In the genomic region with DNA sequence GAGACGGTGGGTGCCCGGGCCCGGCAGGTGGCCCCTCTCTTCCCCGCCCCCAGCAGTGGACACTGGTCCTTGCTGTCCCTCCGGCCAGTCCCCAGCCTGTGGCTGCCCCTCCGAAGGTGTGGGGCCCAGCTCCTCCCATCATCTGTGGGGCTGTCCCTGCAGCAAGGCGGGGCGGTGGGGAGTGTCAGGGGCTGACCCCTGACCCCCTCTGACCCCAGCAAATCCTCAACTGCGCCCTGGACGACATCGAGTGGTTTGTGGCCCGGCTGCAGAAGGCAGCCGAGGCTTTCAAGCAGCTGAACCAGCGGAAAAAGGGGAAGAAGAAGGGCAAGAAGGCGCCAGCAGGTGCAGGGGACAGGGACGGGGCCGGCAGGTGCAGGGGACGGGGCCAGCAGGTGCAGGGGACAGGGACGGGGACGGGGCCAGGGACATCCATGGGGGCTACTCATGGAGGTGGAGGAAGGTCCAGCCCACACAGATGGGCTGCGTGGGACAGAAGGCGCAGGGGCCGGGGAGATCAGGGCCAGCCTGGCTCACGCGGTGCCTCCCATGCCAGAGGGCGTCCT, we compare ENCODE assay signal across 8 cellular contexts. TPM values are rescaled to one million over a fixed set of nuclear protein-coding genes. Genes with fewer than 3 reads are reported as not detected.
DNase-seq lines count a peak whose midpoint lies in the region; ATAC-seq, FAIRE-seq and TF ChIP-seq lines count a peak whose summit lies in the region.
"Had no signal": no experiment of that assay in that cellular context is flagged by ENCODE, and none has a peak within 500 bp of the region (broad histone marks: within the 10 kb centered on the region; RNA-seq: fewer than 3 reads in every experiment).

No MANE protein-coding gene starts in this region.

- no peaks in the 10 kb centered on the region for H3K9me2 ChIP-seq in MM.1S (replicated peaks; ENCODE audit: insufficient read depth, low read length)

- FAIRE-seq in endothelial cell of umbilical vein (lab: Jason Lieb, UNC), result no peak
- FAIRE-seq: H54 had no signal

- dilution Hi-C loops in endothelial cell of umbilical vein (cut with MboI; ENCODE audit: extremely low pct_ligation_motif_present, low sequenced_read_pairs), result no loop called here

- peaks cover 18% of the 10 kb centered on the region for H3K4me1 Mint-ChIP-seq in CD8-positive, alpha-beta T cell (ENCODE audit: low read depth)

- H3K9ac ChIP-seq in MM.1S (ENCODE audit: low read length) (peak overlapping the region; percentile 23; the same call in 1 of the 2 replicates), endothelial cell of umbilical vein (replicated peaks; ENCODE audit: extremely low read depth, insufficient read depth, low read length) (no peak overlapping the region)

- intact Hi-C loops in CD8-positive, alpha-beta T cell (cut with DNase I, micrococcal nuclease), result loop anchor here in 1 of 2 experiments (10.0 kb wide), 1 partner anchor 333 kb away; no protein-coding TSS in a partner anchor
- intact Hi-C loops in endothelial cell of umbilical vein (cut with micrococcal nuclease), result no loop called here

- CTCF ChIA-PET in CD8-positive, alpha-beta T cell (lab: Charles Lee), result interaction anchor here (0.8 to 3.6 kb wide), 6 partner anchors 12 to 166 kb away, joined by 3 to 29 read pairs (median 5); no protein-coding TSS in a partner anchor
- CTCF ChIA-PET in endothelial cell of umbilical vein (lab: Charles Lee), result interaction anchor here (1.2 to 3.9 kb wide), 9 partner anchors 9 to 167 kb away, joined by 3 to 36 read pairs (median 4); partner anchors contain the start of genes DEAF1 and TMEM80

- no peak for TF ChIP-seq POLR2A in endothelial cell of umbilical vein (IDR thresholded peaks at IDR 0.05; ENCODE audit: low read depth, low read length)

- H3K36me3 ChIP-seq in CD8-positive, alpha-beta T cell (ENCODE audit: insufficient read depth, low read length), result no peaks in the 10 kb centered on the region
- no peaks in the 10 kb centered on the region for H3K36me3 ChIP-seq in MM.1S (replicated peaks; ENCODE audit: insufficient read depth, low read length)
- H3K36me3 ChIP-seq in endothelial cell of umbilical vein (ENCODE audit: control insufficient read depth in 2 of 2, extremely low read depth in 1 of 2, insufficient read depth in 2 of 2, low read length in 2 of 2), result no peaks in the 10 kb centered on the region

- H3K79me2 ChIP-seq in MM.1S (ENCODE audit: low read length) (no peaks in the 10 kb centered on the region), endothelial cell of umbilical vein (ENCODE audit: control insufficient read depth, insufficient read depth, low read length) (no peaks in the 10 kb centered on the region)

- ATAC-seq in CD8-positive, alpha-beta T cell, result no peak

- H3K27me3 Mint-ChIP-seq in CD8-positive, alpha-beta T cell (ENCODE audit: low read depth), result peaks cover 16% of the 10 kb centered on the region

- no peaks in the 10 kb centered on the region for H3K9me1 ChIP-seq in endothelial cell of umbilical vein (replicated peaks; ENCODE audit: control insufficient read depth, extremely low read depth, insufficient read depth, low read length)

- peaks cover 22% of the 10 kb centered on the region for H3K4me1 ChIP-seq in CD8-positive, alpha-beta T cell (ENCODE audit: insufficient read depth, low read length)
- H3K4me1 ChIP-seq in MM.1S (ENCODE audit: low read length) (peaks cover 15% of the 10 kb centered on the region), endothelial cell of umbilical vein (ENCODE audit: control insufficient read depth, extremely low read depth, insufficient read depth, low read length) (peaks cover 3% of the 10 kb centered on the region)

- H2AFZ ChIP-seq in MM.1S (ENCODE audit: low read length), result peak overlapping the region; percentile 81
- no peak overlapping the region for H2AFZ ChIP-seq in endothelial cell of umbilical vein (ENCODE audit: low read depth, low read length)

- DNase-seq in CD8-positive, alpha-beta T cell, result no peak
- DNase-seq in MM.1S, result no peak
- no peak for DNase-seq in endothelial cell of umbilical vein (ENCODE audit: low read depth, low spot score)
- no peak for DNase-seq in EL
- no peak for DNase-seq in activated effector memory CD4-positive, alpha-beta T cell treated with anti-CD3 and anti-CD28 coated beads, Interleukin-2, amount 50 U/mL, for 16 hours
- no peak for DNase-seq in NCI-H526 treated with DMSO at 0.1 percent for 48 hours (lab: John Stamatoyannopoulos, UW)
- DNase-seq: NCI-H2029 treated with DMSO at 0.1 percent for 48 hours had no signal

- H3K9me3 Mint-ChIP-seq in CD8-positive, alpha-beta T cell, result no peaks in the 10 kb centered on the region

- no peak overlapping the region for H3K27ac Mint-ChIP-seq in CD8-positive, alpha-beta T cell

- POLR2A ChIA-PET in CD8-positive, alpha-beta T cell (lab: Charles Lee), result interaction anchor here (0.8 to 1.4 kb wide), 3 partner anchors 26 to 215 kb away, joined by 3 to 4 read pairs (median 4); partner anchors contain the start of genes DEAF1, RNH1 and TMEM80
- POLR2A ChIA-PET in endothelial cell of umbilical vein (lab: Charles Lee), result no interaction called here

- no peaks in the 10 kb centered on the region for H3K9me3 ChIP-seq in CD8-positive, alpha-beta T cell (ENCODE audit: low read length)
- H3K9me3 ChIP-seq in MM.1S (replicated peaks; ENCODE audit: insufficient read depth, low read length) (no peaks in the 10 kb centered on the region), endothelial cell of umbilical vein (replicated peaks; ENCODE audit: control insufficient read depth, insufficient read depth, low read length) (no peaks in the 10 kb centered on the region)

- H3K4me2 ChIP-seq in MM.1S (ENCODE audit: low read depth, low read length), result peak overlapping the region; percentile 99
- H3K4me2 ChIP-seq in endothelial cell of umbilical vein (ENCODE audit: insufficient read depth, low read length), result no peak overlapping the region

- BruUV-seq in endothelial cell of umbilical vein (replicated peaks; lab: Mats Ljungman, UMichigan), result no TSS peak

- H4K20me1 ChIP-seq in MM.1S (ENCODE audit: insufficient read depth, low read length) (no peaks in the 10 kb centered on the region), endothelial cell of umbilical vein (replicated peaks; ENCODE audit: control insufficient read depth, extremely low read depth, insufficient read depth, low read length) (no peaks in the 10 kb centered on the region)

- peak overlapping the region; percentile 33 for H3K4me3 ChIP-seq in CD8-positive, alpha-beta T cell (ENCODE audit: low read depth, low read length)
- H3K4me3 ChIP-seq in MM.1S (ENCODE audit: low read length), result peak overlapping the region; percentile 55
- H3K4me3 ChIP-seq in endothelial cell of umbilical vein (replicated peaks in 1 of 3; ENCODE audit: insufficient read depth in 1 of 3, low read depth in 1 of 3, low read length in 3 of 3), result no peak overlapping the region

- H3K36me3 Mint-ChIP-seq in CD8-positive, alpha-beta T cell, result no peaks in the 10 kb centered on the region

- peaks cover 10% of the 10 kb centered on the region for H3K27me3 ChIP-seq in CD8-positive, alpha-beta T cell (ENCODE audit: insufficient read depth, low read length)
- H3K27me3 ChIP-seq in MM.1S (replicated peaks; ENCODE audit: insufficient read depth, low read length), result peaks cover 20% of the 10 kb centered on the region; the same call in 1 of the 2 replicates
- H3K27me3 ChIP-seq in endothelial cell of umbilical vein (ENCODE audit: control insufficient read depth in 2 of 2, insufficient read depth in 2 of 2, low read length in 2 of 2), result peaks cover 22 to 23% of the 10 kb centered on the region in 2 experiments

- no peak for TF ChIP-seq CTCF in CD8-positive, alpha-beta T cell (IDR thresholded peaks at IDR 0.05)
- TF ChIP-seq CTCF in MM.1S (IDR thresholded peaks at IDR 0.05; ENCODE audit: low read length) (no peak), endothelial cell of umbilical vein (IDR thresholded peaks at IDR 0.05; ENCODE audit: extremely low read depth in 1 of 2, insufficient read depth in 1 of 2, low read depth in 1 of 2, low read length in 2 of 2) (no peak)

- H3K4me3 Mint-ChIP-seq in CD8-positive, alpha-beta T cell, result peak overlapping the region; percentile 29

- peaks cover under 1% of the 10 kb centered on the region; the same call in 1 of the 2 replicates for H3F3A ChIP-seq in MM.1S (ENCODE audit: insufficient read depth, low read length)

- H3K27ac ChIP-seq in CD8-positive, alpha-beta T cell (ENCODE audit: low read depth, low read length), result no peak overlapping the region
- H3K27ac ChIP-seq in MM.1S (ENCODE audit: low read length), result no peak overlapping the region
- no peak overlapping the region for H3K27ac ChIP-seq in endothelial cell of umbilical vein (ENCODE audit: insufficient read depth, low read depth, low read length)

RNA-seq across cellular contexts. Expression of gene EPS8L2, which starts 15.4 kb away (rescaled TPM):
- 10 to 100 TPM in 1 of 2 experiments, 1 to 10 TPM in 1; 9.6 to 12.2 TPM for total RNA-seq in CD8-positive, alpha-beta T cell
- total RNA-seq in endothelial cell of umbilical vein, result 6.0 and 12.5 TPM in 2 replicates
- polyA plus RNA-seq in endothelial cell of umbilical vein, result 5.2 and 5.9 TPM in 2 replicates
- polyA plus RNA-seq in endothelial cell of umbilical vein (2011; cell fraction: cytosol; rRNA removed), result 2.6 and 2.9 TPM in 2 replicates
- 33.6 and 35.0 TPM in 2 replicates for polyA plus RNA-seq in endothelial cell of umbilical vein (2011; cell fraction: nucleus; rRNA removed)
- polyA plus RNA-seq in endothelial cell of umbilical vein (2012), result 6.1 and 6.6 TPM in 2 replicates
- polyA minus RNA-seq in endothelial cell of umbilical vein, result 4.6 and 7.9 TPM in 2 replicates
- polyA minus RNA-seq in endothelial cell of umbilical vein (2011; cell fraction: cytosol; rRNA and poly(A)+ RNA removed), result 20.3 TPM
- polyA minus RNA-seq in endothelial cell of umbilical vein (2011; cell fraction: nucleus; rRNA and poly(A)+ RNA removed), result 3.1 and 6.7 TPM in 2 replicates

RNA-seq across cellular contexts. Expression of gene TMEM80, which starts 25.8 kb away (rescaled TPM):
- total RNA-seq in CD8-positive, alpha-beta T cell, result 10 to 100 TPM; 24.8 to 25.2 TPM
- total RNA-seq in endothelial cell of umbilical vein, result 24.1 and 26.6 TPM in 2 replicates
- 17.9 and 21.2 TPM in 2 replicates for polyA plus RNA-seq in endothelial cell of umbilical vein
- 13.2 and 15.4 TPM in 2 replicates for polyA plus RNA-seq in endothelial cell of umbilical vein (2011; cell fraction: cytosol; rRNA removed)
- polyA plus RNA-seq in endothelial cell of umbilical vein (2011; cell fraction: nucleus; rRNA removed), result 29.6 and 31.8 TPM in 2 replicates
- polyA plus RNA-seq in endothelial cell of umbilical vein (2012), result 20.6 and 23.9 TPM in 2 replicates
- 10.6 and 10.8 TPM in 2 replicates for polyA minus RNA-seq in endothelial cell of umbilical vein
- 4.8 TPM for polyA minus RNA-seq in endothelial cell of umbilical vein (2011; cell fraction: cytosol; rRNA and poly(A)+ RNA removed)
- 9.1 and 11.3 TPM in 2 replicates for polyA minus RNA-seq in endothelial cell of umbilical vein (2011; cell fraction: nucleus; rRNA and poly(A)+ RNA removed)

RNA-seq across cellular contexts. Expression of gene TALDO1, which starts 25.8 kb away (rescaled TPM):
- total RNA-seq in CD8-positive, alpha-beta T cell, result 10 to 100 TPM; 30.2 to 31.0 TPM
- 287 and 294 TPM in 2 replicates for total RNA-seq in endothelial cell of umbilical vein
- 184 and 211 TPM in 2 replicates for polyA plus RNA-seq in endothelial cell of umbilical vein
- polyA plus RNA-seq in endothelial cell of umbilical vein (2011; cell fraction: cytosol; rRNA removed), result 234 and 253 TPM in 2 replicates
- polyA plus RNA-seq in endothelial cell of umbilical vein (2011; cell fraction: nucleus; rRNA removed), result 146 and 149 TPM in 2 replicates
- polyA plus RNA-seq in endothelial cell of umbilical vein (2012), result 262 and 325 TPM in 2 replicates
- 79.6 and 84.8 TPM in 2 replicates for polyA minus RNA-seq in endothelial cell of umbilical vein
- polyA minus RNA-seq in endothelial cell of umbilical vein (2011; cell fraction: cytosol; rRNA and poly(A)+ RNA removed), result 117 TPM
- polyA minus RNA-seq in endothelial cell of umbilical vein (2011; cell fraction: nucleus; rRNA and poly(A)+ RNA removed), result 19.6 and 30.7 TPM in 2 replicates

RNA-seq across cellular contexts. Expression of gene DEAF1, which starts 26.4 kb away (rescaled TPM):
- total RNA-seq in CD8-positive, alpha-beta T cell, result 100 to 1,000 TPM; 131 to 139 TPM
- total RNA-seq in endothelial cell of umbilical vein, result 50.3 and 55.7 TPM in 2 replicates
- 43.6 and 45.5 TPM in 2 replicates for polyA plus RNA-seq in endothelial cell of umbilical vein
- 34.4 and 40.4 TPM in 2 replicates for polyA plus RNA-seq in endothelial cell of umbilical vein (2011; cell fraction: cytosol; rRNA removed)
- polyA plus RNA-seq in endothelial cell of umbilical vein (2011; cell fraction: nucleus; rRNA removed), result 25.1 and 25.8 TPM in 2 replicates
- 24.9 and 40.0 TPM in 2 replicates for polyA plus RNA-seq in endothelial cell of umbilical vein (2012)
- 24.6 and 26.4 TPM in 2 replicates for polyA minus RNA-seq in endothelial cell of umbilical vein
- 25.5 TPM for polyA minus RNA-seq in endothelial cell of umbilical vein (2011; cell fraction: cytosol; rRNA and poly(A)+ RNA removed)
- 17.8 and 22.2 TPM in 2 replicates for polyA minus RNA-seq in endothelial cell of umbilical vein (2011; cell fraction: nucleus; rRNA and poly(A)+ RNA removed)

RNA-seq across cellular contexts. Expression of gene GATD1, which starts 55.9 kb away (rescaled TPM):
- total RNA-seq in CD8-positive, alpha-beta T cell, result 10 to 100 TPM; 21.2 to 22.6 TPM
- 78.5 and 83.1 TPM in 2 replicates for total RNA-seq in endothelial cell of umbilical vein
- polyA plus RNA-seq in endothelial cell of umbilical vein, result 70.6 and 90.8 TPM in 2 replicates
- polyA plus RNA-seq in endothelial cell of umbilical vein (2011; cell fraction: cytosol; rRNA removed), result 23.5 and 35.8 TPM in 2 replicates
- polyA plus RNA-seq in endothelial cell of umbilical vein (2011; cell fraction: nucleus; rRNA removed), result 157 and 166 TPM in 2 replicates
- polyA plus RNA-seq in endothelial cell of umbilical vein (2012), result 27.8 and 37.9 TPM in 2 replicates
- polyA minus RNA-seq in endothelial cell of umbilical vein, result 25.3 and 36.3 TPM in 2 replicates
- polyA minus RNA-seq in endothelial cell of umbilical vein (2011; cell fraction: cytosol; rRNA and poly(A)+ RNA removed), result 27.4 TPM
- 34.0 and 37.3 TPM in 2 replicates for polyA minus RNA-seq in endothelial cell of umbilical vein (2011; cell fraction: nucleus; rRNA and poly(A)+ RNA removed)

Comparison
In these comparisons a context has a peak if more than half of its experiments do, and no peak if none do; other contexts are left out.
1. H3K4me3 ChIP-seq: peak in CD8-positive, alpha-beta T cell (single experiment) and MM.1S (single experiment); none in endothelial cell of umbilical vein (0 of 3).